ENCODE assay signal across 2 cellular contexts in the genomic region with DNA sequence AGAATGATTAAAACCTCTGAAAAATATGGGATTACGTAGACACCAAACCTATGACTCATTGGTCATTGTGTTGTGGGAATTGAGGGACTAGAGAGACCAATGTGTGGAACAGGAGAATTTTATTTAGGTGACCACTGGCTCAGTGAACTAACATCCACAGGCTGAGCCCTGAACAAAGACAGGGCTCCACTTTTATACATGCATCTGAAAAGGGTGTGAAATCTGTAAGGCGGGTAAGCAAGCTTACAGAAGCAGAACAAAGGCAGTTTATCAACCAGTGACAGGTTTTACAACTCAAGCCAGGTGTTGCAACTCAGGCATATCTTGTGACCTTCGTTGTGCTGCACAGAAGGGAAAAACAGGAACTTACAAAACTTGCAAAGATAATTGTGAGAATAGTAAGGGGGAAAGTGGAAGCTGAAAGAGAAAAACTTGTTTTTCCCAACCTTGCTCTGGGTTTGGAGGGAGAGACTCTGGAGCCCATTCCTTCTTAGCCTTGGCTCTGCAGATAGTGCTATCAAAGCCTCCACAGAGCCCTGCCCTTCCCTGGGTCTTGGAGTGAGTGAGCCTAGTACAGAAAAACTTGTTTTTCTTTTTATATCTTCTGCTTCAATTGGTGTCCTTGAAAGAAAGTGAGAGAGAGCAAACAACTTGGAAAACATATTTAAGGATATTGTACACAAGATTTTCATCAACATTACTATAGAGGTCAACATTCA. TPM values are rescaled to one million over a fixed set of nuclear protein-coding genes. Genes with fewer than 3 reads are reported as not detected.
"Had no signal": no experiment of that assay in that cellular context is flagged by ENCODE, and none has a peak within 500 bp of the region (broad histone marks: within the 10 kb centered on the region; RNA-seq: fewer than 3 reads in every experiment).

No MANE protein-coding gene starts in this region.

RNA-seq across cellular contexts. Expression of a gene that starts 10.0 kb away (rescaled TPM):
- total RNA-seq: NCI-H460, PC-9 had no signal
